In genomic region chr6:136326038-136326561, GRCh38 we compare ENCODE assay signal across 12 cellular contexts. TPM values are rescaled to one million over a fixed set of nuclear protein-coding genes. Genes with fewer than 3 reads are reported as not detected.
DNase-seq lines count a peak whose midpoint lies in the region; ATAC-seq, FAIRE-seq and TF ChIP-seq lines count a peak whose summit lies in the region.
"Had no signal": no experiment of that assay in that cellular context is flagged by ENCODE, and none has a peak within 500 bp of the region (broad histone marks: within the 10 kb centered on the region; RNA-seq: fewer than 3 reads in every experiment).

No MANE protein-coding gene starts in this region.

- TF ChIP-seq EP300 in sigmoid colon (IDR thresholded peaks at IDR 0.05): no peak

- no peak for TF ChIP-seq CTCF in D721Med (IDR thresholded peaks at IDR 0.05; ENCODE audit: insufficient read depth, missing control alignments)
- TF ChIP-seq CTCF in VCaP (conservative IDR thresholded peaks at IDR 0.05): no peak
- no peak for TF ChIP-seq CTCF in sigmoid colon (IDR thresholded peaks at IDR 0.05)

- 62 to 70% methylated on average over 8 of the region's 8 CpGs for WGBS in sigmoid colon, 2 donors

- no peak for TF ChIP-seq POLR2A in sigmoid colon (IDR thresholded peaks at IDR 0.05)

- no peaks in the 10 kb centered on the region for H3K9me3 ChIP-seq in sigmoid colon
- H3K9me3 ChIP-seq: psoas muscle had no signal

- ATAC-seq in GM18511 (IDR thresholded peaks at IDR 0.05; ENCODE audit: unreplicated experiment): no peak
- ATAC-seq: activated CD8-positive, alpha-beta memory T cell treated with anti-CD3 and anti-CD28 coated beads, Interleukin-2, amount 10 ng/mL, durations not matched to agents 7 days and 5 days; psoas muscle had no signal

- no peaks in the 10 kb centered on the region for H3K27me3 ChIP-seq in sigmoid colon

- intact Hi-C loops in sigmoid colon (cut with DNase I) (no loop called here), posterior cingulate gyrus (cut with DNase I) (no loop called here)

- peaks cover 0 to 27% (median 0%) of the 10 kb centered on the region in 4 donors for H3K4me1 ChIP-seq in sigmoid colon
- H3K4me1 ChIP-seq: psoas muscle had no signal

- FAIRE-seq in D721Med (lab: Jason Lieb, UNC): peak; percentile 99

- H3K27ac ChIP-seq in VCaP (peak overlapping the region; percentile 43; the same call in 1 of the 2 replicates), sigmoid colon (no peak overlapping the region)
- H3K27ac ChIP-seq: psoas muscle had no signal

- H3K4me3 ChIP-seq in sigmoid colon: no peak overlapping the region
- H3K4me3 ChIP-seq: psoas muscle had no signal

- no peaks in the 10 kb centered on the region for H3K36me3 ChIP-seq in sigmoid colon

- DNase-seq in D721Med (ENCODE audit: insufficient read length, low spot score) (no peak), NCI-H146 treated with DMSO at 0.1 percent for 48 hours (lab: John Stamatoyannopoulos, UW; ENCODE audit: unreplicated experiment) (peak; percentile 81), glomerular visceral epithelial cell (ENCODE audit: extremely low spot score) (peak; percentile 38), sigmoid colon (no peak), posterior cingulate gyrus (no peak)
- DNase-seq in activated CD4-positive, CD25-positive, alpha-beta regulatory T cell (lab: John Stamatoyannopoulos, UW): no peak
- DNase-seq: activated CD8-positive, alpha-beta memory T cell treated with anti-CD3 and anti-CD28 coated beads, Interleukin-2, amount 10 ng/mL, durations not matched to agents 7 days and 5 days; central memory CD4-positive, alpha-beta T cell; DND-41; psoas muscle had no signal

RNA-seq across cellular contexts. Expression of gene BCLAF1, which starts 36.5 kb away (rescaled TPM):
- total RNA-seq in sigmoid colon: 100 to 1,000 TPM in 1 of 4 donors, 10 to 100 TPM in 3; 78.0 to 139 (median 91.2) TPM
- polyA plus RNA-seq in sigmoid colon: 10 to 100 TPM; 17.6 to 34.0 (median 18.6) TPM

Comparison
In these comparisons a context has a peak if more than half of its experiments do, and no peak if none do; other contexts are left out.
1. DNase-seq: peak in NCI-H146 treated with DMSO at 0.1 percent for 48 hours (single experiment) and glomerular visceral epithelial cell (single experiment); none in D721Med (single experiment), activated CD4-positive, CD25-positive, alpha-beta regulatory T cell (0 of 4), sigmoid colon (single experiment) and posterior cingulate gyrus (0 of 10).